23 cellular contexts compared by ENCODE assay signal in the genomic region with DNA sequence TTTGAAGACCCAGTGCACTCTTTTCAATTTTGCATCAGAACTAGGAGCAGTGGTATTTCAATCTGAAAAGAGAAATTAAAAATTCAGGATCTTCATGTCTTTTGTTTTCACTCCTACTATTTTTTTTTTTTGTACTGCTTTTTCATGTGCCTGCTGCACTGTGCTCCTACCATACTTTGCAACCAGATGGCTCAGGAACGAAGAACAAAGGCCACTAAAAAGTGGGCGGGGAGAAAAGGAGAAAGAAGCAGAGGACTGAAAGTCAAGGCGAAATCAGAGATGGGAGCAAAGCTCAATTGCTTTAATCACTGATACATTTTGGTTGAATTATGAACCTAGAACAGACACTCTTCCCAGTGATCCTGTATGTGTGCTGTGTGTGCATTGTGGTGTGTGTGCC.
A peak's percentile ranks its signal among the peaks of the same experiment; 100 is the strongest.
DNase-seq lines count a peak whose midpoint lies in the region; FAIRE-seq and TF ChIP-seq lines count a peak whose summit lies in the region.
"Had no signal": no experiment of that assay in that cellular context is flagged by ENCODE, and none has a peak within 500 bp of the region (broad histone marks: within the 10 kb centered on the region; RNA-seq: fewer than 3 reads in every experiment).

No MANE protein-coding gene starts in this region.

- TF ChIP-seq CTCF in D721Med (IDR thresholded peaks at IDR 0.05; ENCODE audit: insufficient read depth, missing control alignments) (no peak), GM20000 (IDR thresholded peaks at IDR 0.05; ENCODE audit: extremely low read depth, missing control alignments) (no peak), chondrocyte (IDR thresholded peaks at IDR 0.05) (no peak)

- H4K8ac ChIP-seq in mesenchymal stem cell (ENCODE audit: low read length) = no peak overlapping the region

- no peaks in the 10 kb centered on the region for H3K36me3 Mint-ChIP-seq in chondrocyte (ENCODE audit: low read depth)

- H3K4ac ChIP-seq in mesenchymal stem cell (ENCODE audit: low read depth in 1 of 2, low read length in 2 of 2) = no peak overlapping the region

- H3K4me3 ChIP-seq in HAP-1 (no peak overlapping the region), mesenchymal stem cell (ENCODE audit: insufficient read depth in 1 of 2, low read depth in 1 of 2, low read length in 2 of 2) (no peak overlapping the region)
- H3K4me3 ChIP-seq: gastroesophageal sphincter, testis had no signal

- no peaks in the 10 kb centered on the region; the same call in 1 of the 2 replicates for H3K27me3 ChIP-seq in HAP-1 (ENCODE audit: low read depth)
- no peaks in the 10 kb centered on the region for H3K27me3 ChIP-seq in mesenchymal stem cell (ENCODE audit: control insufficient read depth in 1 of 2, insufficient read depth in 1 of 2, low read length in 2 of 2)
- H3K27me3 ChIP-seq: brain microvascular endothelial cell, gastroesophageal sphincter, testis had no signal

- H3K23ac ChIP-seq in mesenchymal stem cell (ENCODE audit: low read length in 2 of 2) = no peak overlapping the region

- no peaks in the 10 kb centered on the region for H3K4me1 ChIP-seq in HAP-1
- no peaks in the 10 kb centered on the region for H3K4me1 ChIP-seq in mesenchymal stem cell (ENCODE audit: control insufficient read depth, insufficient read depth, low read depth, low read length)
- H3K4me1 ChIP-seq: parathyroid adenoma had no signal

- H2BK12ac ChIP-seq in mesenchymal stem cell (ENCODE audit: low read length in 2 of 2) = no peak overlapping the region

- H2BK5ac ChIP-seq in mesenchymal stem cell (ENCODE audit: low read depth, low read length, poor library complexity, severe bottlenecking) = no peak overlapping the region

- no peaks in the 10 kb centered on the region for H3K9me3 Mint-ChIP-seq in chondrocyte (ENCODE audit: low read depth)
- H3K9me3 Mint-ChIP-seq: dendritic cell treated with granulocyte-macrophage colony-stimulating factor and Interleukin-4, amounts not matched to agents 40 ng/mL and 50 ng/mL, for 4 days; HFFc6 had no signal

- no peak overlapping the region for H3K27ac ChIP-seq in mesenchymal stem cell (ENCODE audit: low read length, poor library complexity, severe bottlenecking)
- H3K27ac ChIP-seq: brain microvascular endothelial cell, parathyroid adenoma, testis had no signal

- H2BK15ac ChIP-seq in mesenchymal stem cell (ENCODE audit: low read depth, poor library complexity, severe bottlenecking) = no peak overlapping the region

- no peak overlapping the region for H2BK120ac ChIP-seq in mesenchymal stem cell (ENCODE audit: low read depth, low read length)

- no peak overlapping the region for H3K18ac ChIP-seq in mesenchymal stem cell (ENCODE audit: low read depth in 1 of 2, low read length in 2 of 2)

- H2AFZ ChIP-seq in mesenchymal stem cell (ENCODE audit: low read depth, low read length) = no peak overlapping the region
- H2AFZ ChIP-seq: parathyroid adenoma had no signal

- H3K4me1 Mint-ChIP-seq in chondrocyte (ENCODE audit: low read depth) = peaks cover 19% of the 10 kb centered on the region

- DNase-seq in D721Med (ENCODE audit: insufficient read length, low spot score) (no peak), HAP-1 (ENCODE audit: low spot score in 2 of 2) (peak; percentile 7 to 47), NCI-H524 (lab: John Stamatoyannopoulos, UW) (peak; percentile 12 to 65), mesenchymal stem cell (no peak), GM20000 (ENCODE audit: low spot score) (no peak), globus pallidus (ENCODE audit: low spot score) (no peak), chondrocyte (ENCODE audit: low spot score) (no peak), DMS153 treated with DMSO at 0.1 percent for 48 hours (lab: John Stamatoyannopoulos, UW; ENCODE audit: unreplicated experiment) (no peak)
- DNase-seq: activated CD4-positive, CD25-positive, alpha-beta regulatory T cell treated with anti-CD3 and anti-CD28 coated beads, Interleukin-2, amount 50 U/mL, for 72 hours; brain microvascular endothelial cell; Calu3; erythroblast; HFFc6; NCI-H187; NCI-H774; T1000; testis had no signal

- no peak overlapping the region for H2AK5ac ChIP-seq in mesenchymal stem cell (ENCODE audit: low read length, severe bottlenecking)

- no peaks in the 10 kb centered on the region for H3K27me3 Mint-ChIP-seq in chondrocyte (ENCODE audit: low read depth)
- H3K27me3 Mint-ChIP-seq: B cell; dendritic cell treated with granulocyte-macrophage colony-stimulating factor and Interleukin-4, amounts not matched to agents 40 ng/mL and 50 ng/mL, for 4 days had no signal

- no peak overlapping the region for H3K4me2 ChIP-seq in mesenchymal stem cell (ENCODE audit: low read length, poor library complexity, severe bottlenecking)

- H3K9me3 ChIP-seq in HAP-1 (0 out of 2 replicates have a peak, but pooled peaks cover 2% of the 10 kb centered on the region), mesenchymal stem cell (ENCODE audit: control insufficient read depth, low read length) (no peaks in the 10 kb centered on the region)
- H3K9me3 ChIP-seq: gastroesophageal sphincter, testis had no signal

- peak; percentile 68 for FAIRE-seq in D721Med (lab: Jason Lieb, UNC)
- FAIRE-seq: G401.6 had no signal

- no peak overlapping the region for H3K27ac Mint-ChIP-seq in chondrocyte (ENCODE audit: unreplicated experiment)
- H3K27ac Mint-ChIP-seq: activated T-helper 1 cell treated with anti-CD3 and anti-CD28 coated beads, Interleukin-12 subunit alpha, Interleukin-12 subunit beta, Interleukin-2, Interleukin-4 antibody, amounts not matched to agents 30 ng/mL and 10 ng/mL and 1 ng/mL, durations not matched to agents 14 hours and 24 hours and 36 hours; B cell; dendritic cell treated with granulocyte-macrophage colony-stimulating factor and Interleukin-4, amounts not matched to agents 40 ng/mL and 50 ng/mL, for 4 days had no signal

- in situ Hi-C loops in HAP-1 (cut with MboI; ENCODE audit: low sequenced_read_pairs) = no loop called here

- H3K79me1 ChIP-seq in mesenchymal stem cell (replicated peaks; ENCODE audit: low read length, poor library complexity, severe bottlenecking) = no peaks in the 10 kb centered on the region

- H4K91ac ChIP-seq in mesenchymal stem cell (ENCODE audit: low read length) = no peak overlapping the region

- H3K36me3 ChIP-seq in HAP-1 (replicated peaks) (no peaks in the 10 kb centered on the region), mesenchymal stem cell (ENCODE audit: control insufficient read depth in 1 of 2, insufficient read depth in 2 of 2, low read depth in 1 of 2, low read length in 2 of 2) (no peaks in the 10 kb centered on the region)
- H3K36me3 ChIP-seq: brain microvascular endothelial cell, gastroesophageal sphincter had no signal

- H3K14ac ChIP-seq in mesenchymal stem cell (ENCODE audit: low read length in 2 of 2) = no peak overlapping the region

- peak overlapping the region; percentile 49 for H3K9ac ChIP-seq in mesenchymal stem cell (ENCODE audit: low read length)
- H3K9ac ChIP-seq: parathyroid adenoma had no signal

- 87% methylated on average over 3 of the region's 3 CpGs for WGBS in mesenchymal stem cell

- H3K4me3 Mint-ChIP-seq in chondrocyte (ENCODE audit: unreplicated experiment) = no peak overlapping the region
- H3K4me3 Mint-ChIP-seq: activated T-helper 1 cell treated with anti-CD3 and anti-CD28 coated beads, Interleukin-12 subunit alpha, Interleukin-12 subunit beta, Interleukin-2, Interleukin-4 antibody, amounts not matched to agents 30 ng/mL and 10 ng/mL and 1 ng/mL, durations not matched to agents 14 hours and 24 hours and 36 hours; B cell; dendritic cell treated with granulocyte-macrophage colony-stimulating factor and Interleukin-4, amounts not matched to agents 40 ng/mL and 50 ng/mL, for 4 days; HFFc6 had no signal

Comparison
In these comparisons a context has a peak if more than half of its experiments do, and no peak if none do; other contexts are left out.
1. DNase-seq: peak in HAP-1 (2 of 2) and NCI-H524 (2 of 2); none in D721Med (single experiment), mesenchymal stem cell (single experiment), GM20000 (single experiment), globus pallidus (single experiment), chondrocyte (single experiment) and DMS153 treated with DMSO at 0.1 percent for 48 hours (single experiment).